Comparison of ENCODE assay signal across 9 cellular contexts in genomic region chr17:50101346-50102163, GRCh38. TPM values are rescaled to one million over a fixed set of nuclear protein-coding genes. Genes with fewer than 3 reads are reported as not detected.
A peak's percentile ranks its signal among the peaks of the same experiment; 100 is the strongest.
DNase-seq lines count a peak whose midpoint lies in the region; ATAC-seq and TF ChIP-seq lines count a peak whose summit lies in the region.
"Had no signal": no experiment of that assay in that cellular context is flagged by ENCODE, and none has a peak within 500 bp of the region (broad histone marks: within the 10 kb centered on the region; RNA-seq: fewer than 3 reads in every experiment).

No MANE protein-coding gene starts in this region.

- no peak overlapping the region for H2AK5ac ChIP-seq in trophoblast cell (ENCODE audit: low read length)

- no peaks in the 10 kb centered on the region for H3K79me1 ChIP-seq in trophoblast cell (ENCODE audit: low read length)

- peaks cover 27% of the 10 kb centered on the region for H3K36me3 Mint-ChIP-seq in endothelial cell (ENCODE audit: low read depth, unreplicated experiment)

- no peak overlapping the region for H2BK120ac ChIP-seq in trophoblast cell (ENCODE audit: insufficient read depth, low read length, poor library complexity)

- H3K4me3 ChIP-seq in epithelial cell of proximal tubule (ENCODE audit: low read depth, low read length): no peak overlapping the region
- no peak overlapping the region for H3K4me3 ChIP-seq in mesodermal cell (ENCODE audit: extremely low read depth, insufficient read depth, low read length, poor library complexity, severe bottlenecking)
- peak overlapping the region in 2 of 4 donors; percentile 10 to 22 for H3K4me3 ChIP-seq in tibial nerve
- no peak overlapping the region for H3K4me3 ChIP-seq in trophoblast cell (ENCODE audit: low read depth, low read length)

- no peak overlapping the region for H2BK5ac ChIP-seq in trophoblast cell (ENCODE audit: low read depth, low read length, poor library complexity)

- H3K14ac ChIP-seq in trophoblast cell (ENCODE audit: low read length): no peak overlapping the region

- no peak overlapping the region for H3K4me2 ChIP-seq in trophoblast cell (ENCODE audit: low read length)

- H3K27me3 Mint-ChIP-seq in endothelial cell (ENCODE audit: unreplicated experiment): peaks cover 7% of the 10 kb centered on the region

- DNase-seq in NCI-H2171 treated with DMSO at 0.1 percent for 48 hours (lab: John Stamatoyannopoulos, UW) (peak; percentile 75), epithelial cell of proximal tubule (ENCODE audit: low read depth) (no peak), tibial nerve (ENCODE audit: low spot score in 2 of 2) (no peak), endothelial cell (ENCODE audit: low spot score) (no peak), trophoblast cell (no peak)
- DNase-seq in effector CD8-positive, alpha-beta T cell (lab: John Stamatoyannopoulos, UW): no peak
- DNase-seq: activated CD8-positive, alpha-beta memory T cell treated with anti-CD3 and anti-CD28 coated beads, Interleukin-2, amount 50 U/mL, for 4 hours had no signal

- no peak overlapping the region for H2AFZ ChIP-seq in trophoblast cell (ENCODE audit: insufficient read depth, low read length, poor library complexity)

- H3K79me2 ChIP-seq in trophoblast cell (ENCODE audit: control insufficient read depth, insufficient read depth, low read length, poor library complexity): no peaks in the 10 kb centered on the region

- H3K27me3 ChIP-seq in tibial nerve: no peaks in the 10 kb centered on the region
- H3K27me3 ChIP-seq in trophoblast cell (ENCODE audit: insufficient read depth, low read length): no peaks in the 10 kb centered on the region

- H3K4ac ChIP-seq in trophoblast cell (ENCODE audit: low read depth, low read length): no peak overlapping the region

- H3K9ac ChIP-seq in trophoblast cell (ENCODE audit: low read length): no peak overlapping the region

- no peak overlapping the region for H3K27ac Mint-ChIP-seq in endothelial cell (ENCODE audit: unreplicated experiment)

- whole genome bisulfite sequencing in mesodermal cell (ENCODE audit: insufficient coverage in 2 of 2), 2 experiments: 31 to 32% methylated on average over 16 to 17 of the region's 17 CpGs
- 31 to 37% methylated on average over 13 to 15 of the region's 17 CpGs for WGBS in tibial nerve, 2 donors
- WGBS in trophoblast cell (ENCODE audit: extremely low coverage, insufficient coverage, insufficient read length): no CpG with 5 or more reads among the region's 17 CpGs

- TF ChIP-seq CTCF in epithelial cell of proximal tubule (conservative IDR thresholded peaks at IDR 0.05; ENCODE audit: low read depth, low read length): peak; percentile 11
- peak in 1 of 5 experiments; percentile 14 for TF ChIP-seq CTCF in tibial nerve (IDR thresholded peaks at IDR 0.05)
- no peak for TF ChIP-seq CTCF in endothelial cell (IDR thresholded peaks at IDR 0.05; ENCODE audit: unreplicated experiment)

- H4K12ac ChIP-seq in trophoblast cell (ENCODE audit: low read depth, low read length): no peak overlapping the region

- peaks cover 26% of the 10 kb centered on the region for H3K4me1 ChIP-seq in mesodermal cell (ENCODE audit: control insufficient read depth, insufficient read depth, low read length, poor library complexity, severe bottlenecking)
- H3K4me1 ChIP-seq in tibial nerve: peaks cover 0 to 81% (median 55%) of the 10 kb centered on the region in 4 donors
- peaks cover 8 to 11% of the 10 kb centered on the region in 2 experiments for H3K4me1 ChIP-seq in trophoblast cell (ENCODE audit: control insufficient read depth in 1 of 2, insufficient read depth in 2 of 2, low read length in 2 of 2)

- H3K36me3 ChIP-seq in mesodermal cell (ENCODE audit: control insufficient read depth, insufficient read depth, low read length) (peaks cover 10% of the 10 kb centered on the region), tibial nerve (peaks cover 0 to 59% (median 0%) of the 10 kb centered on the region in 3 donors), trophoblast cell (ENCODE audit: control insufficient read depth in 1 of 2, insufficient read depth in 2 of 2, low read length in 2 of 2) (no peaks in the 10 kb centered on the region)

- H3K4me1 Mint-ChIP-seq in endothelial cell (ENCODE audit: unreplicated experiment): no peaks in the 10 kb centered on the region

- no peak overlapping the region for H4K8ac ChIP-seq in trophoblast cell (ENCODE audit: low read depth, low read length)

- no peak for ATAC-seq in HG03439 (IDR thresholded peaks at IDR 0.05; ENCODE audit: unreplicated experiment)

- H3K18ac ChIP-seq in trophoblast cell (ENCODE audit: low read length): no peak overlapping the region

- H3K9me3 ChIP-seq in mesodermal cell (ENCODE audit: control insufficient read depth, low read length) (no peaks in the 10 kb centered on the region), tibial nerve (no peaks in the 10 kb centered on the region), trophoblast cell (ENCODE audit: insufficient read depth, low read depth, low read length) (no peaks in the 10 kb centered on the region)

- TF ChIP-seq POLR2A in tibial nerve (IDR thresholded peaks at IDR 0.05): peak in 1 of 2 donors; percentile 25

- H2BK12ac ChIP-seq in trophoblast cell (ENCODE audit: low read length): no peak overlapping the region

- no peaks in the 10 kb centered on the region for H3K9me3 Mint-ChIP-seq in endothelial cell (ENCODE audit: unreplicated experiment)

- peak; percentile 25 to 30 for TF ChIP-seq EP300 in tibial nerve (IDR thresholded peaks at IDR 0.05)

- H3K4me3 Mint-ChIP-seq in endothelial cell (ENCODE audit: unreplicated experiment): no peak overlapping the region

- H4K91ac ChIP-seq in trophoblast cell (ENCODE audit: low read depth, low read length): no peak overlapping the region

- peak overlapping the region; percentile 66 for H3K27ac ChIP-seq in mesodermal cell (ENCODE audit: low read depth, low read length, severe bottlenecking)
- peak overlapping the region; percentile 77 to 96 (median 91) for H3K27ac ChIP-seq in tibial nerve
- no peak overlapping the region for H3K27ac ChIP-seq in trophoblast cell (ENCODE audit: low read depth, low read length)

- H3K23ac ChIP-seq in trophoblast cell (ENCODE audit: low read length): no peak overlapping the region

RNA-seq across cellular contexts. Expression of gene PDK2, which starts 6.4 kb away (rescaled TPM):
- total RNA-seq in epithelial cell of proximal tubule: 6.1 and 17.5 TPM in 2 replicates
- polyA plus RNA-seq in mesodermal cell (2013, experiment 1 of 2): 34.0 TPM
- 27.2 TPM for polyA plus RNA-seq in mesodermal cell (2013, experiment 2 of 2)
- total RNA-seq in tibial nerve: 10 to 100 TPM; 37.9 to 77.7 (median 49.8) TPM
- total RNA-seq in endothelial cell (ENCODE audit: unreplicated experiment): 37.1 TPM
- polyA plus RNA-seq in trophoblast cell (2013): 16.1 and 16.2 TPM in 2 replicates

RNA-seq across cellular contexts. Expression of gene SAMD14, which starts 28.4 kb away (rescaled TPM):
- total RNA-seq in epithelial cell of proximal tubule (2.9 and 11.5 TPM in 2 replicates), tibial nerve (1 to 10 TPM in 2 of 4 donors, under 1 TPM in 2; 0.63 to 1.5 (median 1.1) TPM), endothelial cell (ENCODE audit: unreplicated experiment) (82.0 TPM)
- 26.6 TPM for polyA plus RNA-seq in mesodermal cell (2013, experiment 1 of 2)
- 18.7 TPM for polyA plus RNA-seq in mesodermal cell (2013, experiment 2 of 2)
- polyA plus RNA-seq in trophoblast cell (2013): 6.9 and 7.4 TPM in 2 replicates

RNA-seq across cellular contexts. Expression of gene ITGA3, which starts 45.6 kb away (rescaled TPM):
- 630 and 668 TPM in 2 replicates for total RNA-seq in epithelial cell of proximal tubule
- polyA plus RNA-seq in mesodermal cell (2013, experiment 1 of 2): 108 TPM
- 102 TPM for polyA plus RNA-seq in mesodermal cell (2013, experiment 2 of 2)
- 10 to 100 TPM; 59.2 to 85.7 (median 69.1) TPM for total RNA-seq in tibial nerve
- total RNA-seq in endothelial cell (ENCODE audit: unreplicated experiment): 5.0 TPM
- polyA plus RNA-seq in trophoblast cell (2013): 63.3 and 65.7 TPM in 2 replicates

RNA-seq across cellular contexts. Expression of gene PPP1R9B, which starts 48.9 kb away (rescaled TPM):
- total RNA-seq in epithelial cell of proximal tubule (32.9 and 33.8 TPM in 2 replicates), tibial nerve (10 to 100 TPM; 28.4 to 54.9 (median 36.9) TPM), endothelial cell (ENCODE audit: unreplicated experiment) (101 TPM)
- polyA plus RNA-seq in mesodermal cell (2013, experiment 1 of 2): 45.5 TPM
- 36.7 TPM for polyA plus RNA-seq in mesodermal cell (2013, experiment 2 of 2)
- 23.2 and 23.4 TPM in 2 replicates for polyA plus RNA-seq in trophoblast cell (2013)

Comparison
In these comparisons a context has a peak if more than half of its experiments do, and no peak if none do; other contexts are left out.
1. RNA of gene ITGA3, which starts 45.6 kb away (total RNA-seq): 630 to 668 TPM in epithelial cell of proximal tubule and 59.2 to 85.7 TPM in tibial nerve; 5.0 TPM in endothelial cell (single experiment); every median in the first group is over 10 times any median in the second.